ENCODE assay signal across 20 cellular contexts in the genomic region with DNA sequence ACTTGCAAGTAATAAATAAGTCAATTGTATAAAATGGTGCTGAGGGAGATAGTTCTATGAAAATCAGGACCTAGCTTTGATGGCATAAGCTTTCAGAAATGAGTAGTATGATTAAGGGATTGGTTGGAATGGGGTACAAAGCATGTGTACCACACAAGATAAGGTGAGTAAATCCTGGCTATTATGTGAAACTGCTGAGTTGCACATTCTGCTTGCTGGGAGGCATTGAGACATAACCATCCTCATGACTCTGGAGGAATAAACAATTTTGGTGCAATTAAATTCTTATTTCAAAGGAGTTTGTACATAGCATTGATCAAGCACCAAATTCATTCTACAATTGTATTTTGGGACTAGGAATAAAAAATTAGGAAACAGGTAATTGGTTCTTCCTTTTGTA.
DNase-seq lines count a peak whose midpoint lies in the region; ATAC-seq, FAIRE-seq and TF ChIP-seq lines count a peak whose summit lies in the region.
"Had no signal": no experiment of that assay in that cellular context is flagged by ENCODE, and none has a peak within 500 bp of the region (broad histone marks: within the 10 kb centered on the region; RNA-seq: fewer than 3 reads in every experiment).

No MANE protein-coding gene starts in this region.

- no peak overlapping the region for H4K12ac ChIP-seq in trophoblast cell (ENCODE audit: low read depth, low read length)

- no peaks in the 10 kb centered on the region for H3K9me3 Mint-ChIP-seq in activated naive CD8-positive, alpha-beta T cell treated with anti-CD3 and anti-CD28 coated beads, Interleukin-2, amount 50 U/mL, for 24 hours

- H3K23ac ChIP-seq in trophoblast cell (ENCODE audit: low read length), result no peak overlapping the region

- no peak overlapping the region for H2AFZ ChIP-seq in trophoblast cell (ENCODE audit: insufficient read depth, low read length, poor library complexity)

- no peaks in the 10 kb centered on the region for H3K4me1 Mint-ChIP-seq in activated naive CD8-positive, alpha-beta T cell treated with anti-CD3 and anti-CD28 coated beads, Interleukin-2, amount 50 U/mL, for 24 hours

- no peak overlapping the region for H3K18ac ChIP-seq in trophoblast cell (ENCODE audit: low read length)

- no peak overlapping the region for H4K8ac ChIP-seq in trophoblast cell (ENCODE audit: low read depth, low read length)

- no peak overlapping the region for H2BK120ac ChIP-seq in trophoblast cell (ENCODE audit: insufficient read depth, low read length, poor library complexity)

- no peak overlapping the region for H3K4ac ChIP-seq in trophoblast cell (ENCODE audit: low read depth, low read length)

- no peaks in the 10 kb centered on the region for H3K79me1 ChIP-seq in trophoblast cell (ENCODE audit: low read length)

- no peaks in the 10 kb centered on the region for H3K36me3 ChIP-seq in trophoblast cell (ENCODE audit: control insufficient read depth in 1 of 2, insufficient read depth in 2 of 2, low read length in 2 of 2)
- H3K36me3 ChIP-seq: HAP-1 had no signal

- CTCF ChIA-PET in A549 (lab: Yijun Ruan, JAX), result no interaction called here

- H3K27me3 ChIP-seq in trophoblast cell (ENCODE audit: insufficient read depth, low read length), result no peaks in the 10 kb centered on the region

- no peak overlapping the region for H2BK5ac ChIP-seq in trophoblast cell (ENCODE audit: low read depth, low read length, poor library complexity)

- ATAC-seq in A549 (no peak), GM21515 (IDR thresholded peaks at IDR 0.05; ENCODE audit: unreplicated experiment) (no peak)
- no peak for ATAC-seq in activated naive CD8-positive, alpha-beta T cell treated with anti-CD3 and anti-CD28 coated beads, Interleukin-2, amount 50 U/mL, for 24 hours

- no peaks in the 10 kb centered on the region for H3K27me3 Mint-ChIP-seq in activated naive CD8-positive, alpha-beta T cell treated with anti-CD3 and anti-CD28 coated beads, Interleukin-2, amount 50 U/mL, for 24 hours
- H3K27me3 Mint-ChIP-seq: CD4-positive, alpha-beta memory T cell had no signal

- no peak for TF ChIP-seq POLR2A in A549 (IDR thresholded peaks at IDR 0.05; ENCODE audit: low read length)

- H3K9ac ChIP-seq in trophoblast cell (ENCODE audit: low read length), result no peak overlapping the region

- POLR2A ChIA-PET in A549 (lab: Yijun Ruan, JAX), result no interaction called here

- no peak overlapping the region for H3K27ac Mint-ChIP-seq in activated naive CD8-positive, alpha-beta T cell treated with anti-CD3 and anti-CD28 coated beads, Interleukin-2, amount 50 U/mL, for 24 hours
- H3K27ac Mint-ChIP-seq: HFFc6 had no signal

- H3K4me3 Mint-ChIP-seq in activated naive CD8-positive, alpha-beta T cell treated with anti-CD3 and anti-CD28 coated beads, Interleukin-2, amount 50 U/mL, for 24 hours, result no peak overlapping the region
- H3K4me3 Mint-ChIP-seq: HFFc6 had no signal

- H3K9me3 ChIP-seq in A549 (no peaks in the 10 kb centered on the region), trophoblast cell (ENCODE audit: insufficient read depth, low read depth, low read length) (no peaks in the 10 kb centered on the region)
- H3K9me3 ChIP-seq: HAP-1 had no signal

- no peak overlapping the region for H2BK12ac ChIP-seq in trophoblast cell (ENCODE audit: low read length)

- no peak overlapping the region for H3K27ac ChIP-seq in A549
- no peak overlapping the region for H3K27ac ChIP-seq in trophoblast cell (ENCODE audit: low read depth, low read length)

- H3K4me2 ChIP-seq in A549 (no peak overlapping the region), trophoblast cell (ENCODE audit: low read length) (no peak overlapping the region)

- TF ChIP-seq EP300 in A549 (IDR thresholded peaks at IDR 0.05), result no peak

- H4K91ac ChIP-seq in trophoblast cell (ENCODE audit: low read depth, low read length), result no peak overlapping the region

- no peaks in the 10 kb centered on the region for H3K79me2 ChIP-seq in trophoblast cell (ENCODE audit: control insufficient read depth, insufficient read depth, low read length, poor library complexity)

- H2AK5ac ChIP-seq in trophoblast cell (ENCODE audit: low read length), result no peak overlapping the region

- H3K4me3 ChIP-seq in A549 (no peak overlapping the region), epithelial cell of proximal tubule (ENCODE audit: low read depth, low read length) (no peak overlapping the region), trophoblast cell (ENCODE audit: low read depth, low read length) (no peak overlapping the region)
- H3K4me3 ChIP-seq: HAP-1 had no signal

- H3K14ac ChIP-seq in trophoblast cell (ENCODE audit: low read length), result no peak overlapping the region

- DNase-seq in A549 (ENCODE audit: low read depth in 1 of 2, low spot score in 1 of 2), result no peak
- DNase-seq in amniotic epithelial cell (ENCODE audit: low read depth), result peak; percentile 5
- DNase-seq in epithelial cell of proximal tubule (ENCODE audit: low read depth), result peak; percentile 15
- DNase-seq in trophoblast cell, result no peak
- no peak for DNase-seq in activated naive CD8-positive, alpha-beta T cell treated with anti-CD3 and anti-CD28 coated beads, Interleukin-2, amount 50 U/mL, for 24 hours
- DNase-seq: 8988T; C1 segment of cervical spinal cord; Calu3; CD4-positive, alpha-beta memory T cell; COR-L47; DMS53; DMS79 treated with DMSO at 0.1 percent for 48 hours; GF-D8; GOT3; HFFc6 had no signal

- H3K36me3 Mint-ChIP-seq in activated naive CD8-positive, alpha-beta T cell treated with anti-CD3 and anti-CD28 coated beads, Interleukin-2, amount 50 U/mL, for 24 hours (ENCODE audit: low read depth), result no peaks in the 10 kb centered on the region
- H3K36me3 Mint-ChIP-seq: CD4-positive, alpha-beta memory T cell had no signal

- no peaks in the 10 kb centered on the region for H3K4me1 ChIP-seq in A549
- no peaks in the 10 kb centered on the region for H3K4me1 ChIP-seq in trophoblast cell (ENCODE audit: control insufficient read depth in 1 of 2, insufficient read depth in 2 of 2, low read length in 2 of 2)

- no peak for TF ChIP-seq CTCF in A549 (IDR thresholded peaks at IDR 0.05)
- no peak for TF ChIP-seq CTCF in epithelial cell of proximal tubule (conservative IDR thresholded peaks at IDR 0.05; ENCODE audit: low read depth, low read length)

- FAIRE-seq in A549 (lab: Jason Lieb, UNC), result no peak
- FAIRE-seq: GM12891, GM18507, H54 had no signal

- TF ChIP-seq RAD21 in A549 (conservative IDR thresholded peaks at IDR 0.05 in 1 of 2, IDR thresholded peaks at IDR 0.05 in 1 of 2), result no peak

TF ChIP-seq in A549, 52 proteins besides CTCF, POLR2A, EP300 and RAD21:
- TF ChIP-seq, protein P1, sequence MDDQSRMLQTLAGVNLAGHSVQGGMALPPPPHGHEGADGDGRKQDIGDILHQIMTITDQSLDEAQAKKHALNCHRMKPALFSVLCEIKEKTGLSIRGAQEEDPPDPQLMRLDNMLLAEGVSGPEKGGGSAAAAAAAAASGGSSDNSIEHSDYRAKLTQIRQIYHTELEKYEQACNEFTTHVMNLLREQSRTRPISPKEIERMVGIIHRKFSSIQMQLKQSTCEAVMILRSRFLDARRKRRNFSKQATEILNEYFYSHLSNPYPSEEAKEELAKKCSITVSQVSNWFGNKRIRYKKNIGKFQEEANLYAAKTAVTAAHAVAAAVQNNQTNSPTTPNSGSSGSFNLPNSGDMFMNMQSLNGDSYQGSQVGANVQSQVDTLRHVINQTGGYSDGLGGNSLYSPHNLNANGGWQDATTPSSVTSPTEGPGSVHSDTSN (IDR thresholded peaks at IDR 0.05), result no peak
- TF ChIP-seq HOXA7 (CRISPR knock-in tag; IDR thresholded peaks at IDR 0.05) (no peak), SREBF2 (IDR thresholded peaks at IDR 0.05) (no peak), MAFK (IDR thresholded peaks at IDR 0.05; ENCODE audit: partially characterized antibody) (peak; percentile 74), CHD4 (IDR thresholded peaks at IDR 0.05; ENCODE audit: borderline replicate concordance) (no peak), CBX2 (IDR thresholded peaks at IDR 0.05; ENCODE audit: borderline replicate concordance, low read depth) (no peak), TFCP2L1 (CRISPR knock-in tag; IDR thresholded peaks at IDR 0.05) (no peak), PHF8 (IDR thresholded peaks at IDR 0.05; ENCODE audit: borderline replicate concordance, low read depth) (no peak), HOXB13 (CRISPR knock-in tag; IDR thresholded peaks at IDR 0.05; ENCODE audit: low read depth) (no peak)

Comparison
In these comparisons a context has a peak if more than half of its experiments do, and no peak if none do; other contexts are left out.
1. DNase-seq: peak in amniotic epithelial cell (single experiment) and epithelial cell of proximal tubule (single experiment); none in A549 (0 of 2), trophoblast cell (0 of 2) and activated naive CD8-positive, alpha-beta T cell treated with anti-CD3 and anti-CD28 coated beads, Interleukin-2, amount 50 U/mL, for 24 hours (single experiment).